1 cellular context compared by ENCODE assay signal in genomic region chrX:20071511-20072079, GRCh38.
TF ChIP-seq lines count a peak whose summit lies in the region.

No MANE protein-coding gene starts in this region.

TF ChIP-seq in GM12878, 131 proteins besides CTCF, POLR2A, EP300 and RAD21 (continued from another document):
- TF ChIP-seq SKIL (IDR thresholded peaks at IDR 0.05; ENCODE audit: low read depth, poor library complexity, severe bottlenecking) (no peak), SRF (IDR thresholded peaks at IDR 0.05; ENCODE audit: low read depth in 2 of 2, low read length in 2 of 2) (no peak), RCOR1 (conservative IDR thresholded peaks at IDR 0.05; ENCODE audit: low read depth, low read length) (no peak), MTA2 (IDR thresholded peaks at IDR 0.05; ENCODE audit: low read depth) (no peak)
